27 cellular contexts compared by ENCODE assay signal in the genomic region with DNA sequence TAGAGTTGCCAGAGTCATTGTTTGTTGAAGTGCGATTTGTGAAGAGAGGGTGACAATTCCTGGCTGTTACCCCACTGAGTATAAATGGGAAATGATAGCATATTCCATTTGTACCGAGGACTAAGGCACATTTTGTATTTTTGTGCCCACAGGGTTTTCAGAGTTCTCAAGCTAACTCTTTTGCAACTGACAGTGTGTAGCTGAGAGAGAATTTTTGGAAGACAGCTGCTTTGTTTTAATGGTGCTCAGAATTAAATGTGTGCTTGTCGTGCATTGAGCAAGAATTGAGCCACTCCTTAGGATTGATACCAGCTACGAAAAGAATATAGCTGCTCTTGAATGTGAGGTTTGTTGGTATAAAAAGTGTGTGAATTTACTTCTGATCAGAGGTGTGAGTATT.
"Had no signal": no experiment of that assay in that cellular context is flagged by ENCODE, and none has a peak within 500 bp of the region (broad histone marks: within the 10 kb centered on the region; RNA-seq: fewer than 3 reads in every experiment).

No MANE protein-coding gene starts in this region.

- H3K27ac Mint-ChIP-seq: activated CD4-positive, alpha-beta T cell treated with anti-CD3 and anti-CD28 coated beads, Interleukin-2, amount 10 ng/mL, durations not matched to agents 7 days and 5 days; activated CD8-positive, alpha-beta memory T cell treated with anti-CD3 and anti-CD28 coated beads, Interleukin-2, amount 10 ng/mL, durations not matched to agents 7 days and 5 days; activated CD8-positive, alpha-beta T cell treated with anti-CD3 and anti-CD28 coated beads for 36 hours; activated naive CD4-positive, alpha-beta T cell treated with anti-CD3 and anti-CD28 coated beads, Interleukin-2, amount 50 U/mL, for 24 hours; activated T-helper 2 cell treated with anti-CD3 and anti-CD28 coated beads, Interferon-gamma antibody, Interleukin-2, Interleukin-4, amounts not matched to agents 10 μg/mL and 5 μg/mL and 100 μg/mL, durations not matched to agents 14 hours and 24 hours and 36 hours; stimulated activated memory B cell treated with anti-CD40 and anti-IgM and Interleukin-4, amounts not matched to agents 10 μg/mL and 1 μg/mL and 100 μg/mL, for 72 hours; stimulated activated naive CD8-positive, alpha-beta T cell treated with anti-CD3 and anti-CD28 coated beads, Interleukin-15, amount 100 ng/mL, for 72 hours had no signal

- ATAC-seq: activated CD4-positive, CD25-positive, alpha-beta regulatory T cell treated with anti-CD3 and anti-CD28 coated beads, Interleukin-2, amount 50 U/mL, for 24 hours; activated CD8-positive, alpha-beta memory T cell treated with anti-CD3 and anti-CD28 coated beads, Interleukin-2, amount 10 ng/mL, durations not matched to agents 7 days and 5 days; activated CD8-positive, alpha-beta T cell treated with anti-CD3 and anti-CD28 coated beads for 36 hours; pancreas; sciatic nerve; stimulated activated memory B cell treated with anti-CD40 and anti-IgM and Interleukin-4, amounts not matched to agents 10 μg/mL and 1 μg/mL and 100 μg/mL, for 72 hours; stimulated activated naive CD8-positive, alpha-beta T cell treated with anti-CD3 and anti-CD28 coated beads, Interleukin-15, amount 100 ng/mL, for 72 hours had no signal

- H3K4me2 ChIP-seq: smooth muscle cell had no signal

- H3K4me1 ChIP-seq: prostate gland had no signal

- H3K4me1 Mint-ChIP-seq: activated naive CD4-positive, alpha-beta T cell treated with anti-CD3 and anti-CD28 coated beads, Interleukin-2, amount 50 U/mL, for 24 hours had no signal

- H3K9me3 Mint-ChIP-seq: activated CD4-positive, alpha-beta T cell treated with anti-CD3 and anti-CD28 coated beads, Interleukin-2, amount 10 ng/mL, durations not matched to agents 7 days and 5 days; activated CD8-positive, alpha-beta T cell treated with anti-CD3 and anti-CD28 coated beads for 36 hours; activated naive CD4-positive, alpha-beta T cell treated with anti-CD3 and anti-CD28 coated beads, Interleukin-2, amount 50 U/mL, for 24 hours; activated T-helper 2 cell treated with anti-CD3 and anti-CD28 coated beads, Interferon-gamma antibody, Interleukin-2, Interleukin-4, amounts not matched to agents 10 μg/mL and 5 μg/mL and 100 μg/mL, durations not matched to agents 14 hours and 24 hours and 36 hours; brain; naive B cell; stimulated activated memory B cell treated with anti-CD40 and anti-IgM and Interleukin-4, amounts not matched to agents 10 μg/mL and 1 μg/mL and 100 μg/mL, for 72 hours; stimulated activated naive CD8-positive, alpha-beta T cell treated with anti-CD3 and anti-CD28 coated beads, Interleukin-15, amount 100 ng/mL, for 72 hours had no signal

- H3K27me3 Mint-ChIP-seq: activated CD4-positive, alpha-beta T cell treated with anti-CD3 and anti-CD28 coated beads, Interleukin-2, amount 10 ng/mL, durations not matched to agents 7 days and 5 days; activated CD8-positive, alpha-beta memory T cell treated with anti-CD3 and anti-CD28 coated beads, Interleukin-2, amount 10 ng/mL, durations not matched to agents 7 days and 5 days; activated CD8-positive, alpha-beta T cell treated with anti-CD3 and anti-CD28 coated beads for 36 hours; activated naive CD4-positive, alpha-beta T cell treated with anti-CD3 and anti-CD28 coated beads, Interleukin-2, amount 50 U/mL, for 24 hours; brain; naive B cell; stimulated activated memory B cell treated with anti-CD40 and anti-IgM and Interleukin-4, amounts not matched to agents 10 μg/mL and 1 μg/mL and 100 μg/mL, for 72 hours; stimulated activated naive CD8-positive, alpha-beta T cell treated with anti-CD3 and anti-CD28 coated beads, Interleukin-15, amount 100 ng/mL, for 72 hours had no signal

- DNase-seq: activated CD4-positive, alpha-beta T cell treated with anti-CD3 and anti-CD28 coated beads, Interleukin-2, amount 10 ng/mL, durations not matched to agents 7 days and 5 days; activated CD8-positive, alpha-beta memory T cell treated with anti-CD3 and anti-CD28 coated beads, Interleukin-2, amount 10 ng/mL, durations not matched to agents 7 days and 5 days; activated CD8-positive, alpha-beta T cell treated with anti-CD3 and anti-CD28 coated beads for 36 hours; activated T-cell treated with anti-CD3 and anti-CD28 coated beads, Interleukin-2, amount 50 U/mL, for 48 hours; aorta; islet precursor cell; left ventricle myocardium inferior; mammary epithelial cell; naive B cell; pancreas; retina; stimulated activated CD4-positive, alpha-beta T cell treated with anti-CD3 and anti-CD28 coated beads, Interleukin-1b, Interleukin-23, amount 100 ng/mL, for 48 hours; stimulated activated CD4-positive, alpha-beta T cell treated with anti-CD3 and anti-CD28 coated beads, Interleukin-4, amount 100 ng/mL, for 4 hours; stimulated activated CD8-positive, alpha-beta memory T cell treated with anti-CD3 and anti-CD28 coated beads, Interleukin-4, amount 100 ng/mL, for 48 hours; stimulated activated naive CD8-positive, alpha-beta T cell treated with anti-CD3 and anti-CD28 coated beads, Interleukin-15, amount 100 ng/mL, for 72 hours; substantia nigra; tibial artery had no signal

- H3K27ac ChIP-seq: cardiac muscle cell, left ventricle myocardium inferior, pancreas, prostate gland, tibial artery had no signal

- H3K27me3 ChIP-seq: cardiac muscle cell, esophagus muscularis mucosa, pancreas, tibial artery had no signal

- H3K4me3 ChIP-seq: cardiac muscle cell, esophagus muscularis mucosa, left ventricle myocardium inferior, pancreas, prostate gland, smooth muscle cell, tibial artery had no signal

- H3K4me3 Mint-ChIP-seq: activated CD4-positive, alpha-beta T cell treated with anti-CD3 and anti-CD28 coated beads, Interleukin-2, amount 10 ng/mL, durations not matched to agents 7 days and 5 days; activated CD8-positive, alpha-beta memory T cell treated with anti-CD3 and anti-CD28 coated beads, Interleukin-2, amount 10 ng/mL, durations not matched to agents 7 days and 5 days; activated CD8-positive, alpha-beta T cell treated with anti-CD3 and anti-CD28 coated beads for 36 hours; activated naive CD4-positive, alpha-beta T cell treated with anti-CD3 and anti-CD28 coated beads, Interleukin-2, amount 50 U/mL, for 24 hours; brain; naive B cell; stimulated activated memory B cell treated with anti-CD40 and anti-IgM and Interleukin-4, amounts not matched to agents 10 μg/mL and 1 μg/mL and 100 μg/mL, for 72 hours; stimulated activated naive CD8-positive, alpha-beta T cell treated with anti-CD3 and anti-CD28 coated beads, Interleukin-15, amount 100 ng/mL, for 72 hours had no signal

- H3K9me3 ChIP-seq: esophagus muscularis mucosa, left ventricle myocardium inferior, pancreas, prostate gland, tibial artery had no signal
